Comparison of ENCODE assay signal across 11 cellular contexts in the genomic region with DNA sequence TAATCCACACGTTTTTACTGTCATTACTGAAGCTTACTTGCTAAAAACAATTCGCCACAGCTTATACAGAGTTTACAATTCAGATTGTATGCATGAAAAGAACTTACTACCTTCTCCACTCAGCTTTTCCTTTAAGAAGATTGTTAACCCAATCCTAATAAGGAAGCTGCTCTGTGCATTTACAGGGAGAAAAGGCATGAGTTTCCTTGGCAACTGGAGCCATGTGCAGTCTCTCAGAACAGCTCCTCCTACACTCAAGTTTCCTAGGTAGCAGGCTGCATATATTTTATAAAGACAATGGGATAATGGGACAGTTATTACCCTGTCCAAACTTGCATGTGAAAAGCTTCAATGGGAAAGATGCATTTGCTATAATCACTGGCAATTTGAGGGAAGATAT.
DNase-seq lines count a peak whose midpoint lies in the region; ATAC-seq and TF ChIP-seq lines count a peak whose summit lies in the region.
"Had no signal": no experiment of that assay in that cellular context is flagged by ENCODE, and none has a peak within 500 bp of the region (broad histone marks: within the 10 kb centered on the region; RNA-seq: fewer than 3 reads in every experiment).

No MANE protein-coding gene starts in this region.

- H3K9me3 Mint-ChIP-seq in stimulated activated effector memory CD8-positive, alpha-beta T cell treated with anti-CD3 and anti-CD28 coated beads, Interleukin-12 subunit alpha, Interleukin-12 subunit beta, amount 100 ng/mL, for 72 hours, result peaks cover 6% of the 10 kb centered on the region

- no peak for TF ChIP-seq CTCF in GM10266 (IDR thresholded peaks at IDR 0.05; ENCODE audit: control insufficient read depth, insufficient read depth, low read depth, missing control alignments)

- H3K4me3 Mint-ChIP-seq in stimulated activated effector memory CD8-positive, alpha-beta T cell treated with anti-CD3 and anti-CD28 coated beads, Interleukin-12 subunit alpha, Interleukin-12 subunit beta, amount 100 ng/mL, for 72 hours, result no peak overlapping the region

- DNase-seq in COR-L47 (lab: John Stamatoyannopoulos, UW), result peak; percentile 92
- peak; percentile 2 to 13 for DNase-seq in Kasumi-1 (lab: John Stamatoyannopoulos, UW)
- peak; percentile 39 for DNase-seq in OCI-M1 (lab: John Stamatoyannopoulos, UW)
- peak; percentile 34 for DNase-seq in iris pigment epithelial cell (ENCODE audit: low read depth)
- DNase-seq in effector CD8-positive, alpha-beta T cell (lab: John Stamatoyannopoulos, UW), result no peak
- no peak for DNase-seq in stimulated activated effector memory CD8-positive, alpha-beta T cell treated with anti-CD3 and anti-CD28 coated beads, Interleukin-12 subunit alpha, Interleukin-12 subunit beta, amount 100 ng/mL, for 72 hours (ENCODE audit: low spot score in 2 of 2)
- no peak for DNase-seq in GM10266 (ENCODE audit: extremely low spot score)
- DNase-seq: activated CD8-positive, alpha-beta memory T cell treated with anti-CD3 and anti-CD28 coated beads, Interleukin-2, amount 50 U/mL, for 4 hours; BE2C; posterior cingulate gyrus had no signal

- H3K36me3 Mint-ChIP-seq in stimulated activated effector memory CD8-positive, alpha-beta T cell treated with anti-CD3 and anti-CD28 coated beads, Interleukin-12 subunit alpha, Interleukin-12 subunit beta, amount 100 ng/mL, for 72 hours, result no peaks in the 10 kb centered on the region

- ATAC-seq in GM18858 (IDR thresholded peaks at IDR 0.05; ENCODE audit: unreplicated experiment), result no peak
- no peak for ATAC-seq in stimulated activated effector memory CD8-positive, alpha-beta T cell treated with anti-CD3 and anti-CD28 coated beads, Interleukin-12 subunit alpha, Interleukin-12 subunit beta, amount 100 ng/mL, for 72 hours

- no peaks in the 10 kb centered on the region for H3K4me1 Mint-ChIP-seq in stimulated activated effector memory CD8-positive, alpha-beta T cell treated with anti-CD3 and anti-CD28 coated beads, Interleukin-12 subunit alpha, Interleukin-12 subunit beta, amount 100 ng/mL, for 72 hours

- H3K27ac Mint-ChIP-seq in stimulated activated effector memory CD8-positive, alpha-beta T cell treated with anti-CD3 and anti-CD28 coated beads, Interleukin-12 subunit alpha, Interleukin-12 subunit beta, amount 100 ng/mL, for 72 hours, result no peak overlapping the region

Comparison
In these comparisons a context has a peak if more than half of its experiments do, and no peak if none do; other contexts are left out.
1. DNase-seq: peak in COR-L47 (single experiment), Kasumi-1 (2 of 2), OCI-M1 (single experiment) and iris pigment epithelial cell (single experiment); none in effector CD8-positive, alpha-beta T cell (single experiment), stimulated activated effector memory CD8-positive, alpha-beta T cell treated with anti-CD3 and anti-CD28 coated beads, Interleukin-12 subunit alpha, Interleukin-12 subunit beta, amount 100 ng/mL, for 72 hours (0 of 2) and GM10266 (single experiment).